9 cellular contexts compared by ENCODE assay signal in genomic region chr20:49132995-49133451, GRCh38. TPM values are rescaled to one million over a fixed set of nuclear protein-coding genes. Genes with fewer than 3 reads are reported as not detected.
DNase-seq lines count a peak whose midpoint lies in the region; ATAC-seq and TF ChIP-seq lines count a peak whose summit lies in the region.
"Had no signal": no experiment of that assay in that cellular context is flagged by ENCODE, and none has a peak within 500 bp of the region (broad histone marks: within the 10 kb centered on the region; RNA-seq: fewer than 3 reads in every experiment).

No MANE protein-coding gene starts in this region.

- H3K4me1 Mint-ChIP-seq in CD14-positive monocyte (no peaks in the 10 kb centered on the region), immature natural killer cell (peaks cover 3 to 20% of the 10 kb centered on the region in 2 donors)
- H3K4me1 Mint-ChIP-seq in stimulated activated memory B cell treated with anti-CD40 and anti-IgM and Interleukin-4, amounts not matched to agents 10 μg/mL and 1 μg/mL and 100 μg/mL, for 72 hours = peaks cover 6% of the 10 kb centered on the region
- H3K4me1 Mint-ChIP-seq in activated CD4-positive, alpha-beta memory T cell treated with anti-CD3 and anti-CD28 coated beads for 36 hours (ENCODE audit: low read depth) = no peaks in the 10 kb centered on the region

- no peak for ATAC-seq in stimulated activated memory B cell treated with anti-CD40 and anti-IgM and Interleukin-4, amounts not matched to agents 10 μg/mL and 1 μg/mL and 100 μg/mL, for 72 hours
- no peak for ATAC-seq in HG03439 (IDR thresholded peaks at IDR 0.05; ENCODE audit: unreplicated experiment)

- no peak overlapping the region for H3K4me3 ChIP-seq in brain microvascular endothelial cell (ENCODE audit: low read depth, low read length)
- H3K4me3 ChIP-seq: SJSA1 had no signal

- DNase-seq in CD14-positive monocyte (ENCODE audit: low spot score) (no peak), GM20000 (ENCODE audit: low spot score) (peak; percentile 54), NCI-H526 treated with DMSO at 0.1 percent for 48 hours (lab: John Stamatoyannopoulos, UW) (peak; percentile 59), brain microvascular endothelial cell (peak; percentile 45), immature natural killer cell (peak; percentile 41 to 52 (median 44))
- no peak for DNase-seq in activated CD4-positive, alpha-beta memory T cell treated with anti-CD3 and anti-CD28 coated beads for 36 hours

- no peak overlapping the region for H3K27ac ChIP-seq in brain microvascular endothelial cell
- H3K27ac ChIP-seq: SJSA1 had no signal

- H3K27me3 Mint-ChIP-seq in CD14-positive monocyte (ENCODE audit: low read depth in 3 of 3) (no peaks in the 10 kb centered on the region), immature natural killer cell (ENCODE audit: low read depth in 3 of 3) (no peaks in the 10 kb centered on the region)
- H3K27me3 Mint-ChIP-seq in stimulated activated memory B cell treated with anti-CD40 and anti-IgM and Interleukin-4, amounts not matched to agents 10 μg/mL and 1 μg/mL and 100 μg/mL, for 72 hours = no peaks in the 10 kb centered on the region
- no peaks in the 10 kb centered on the region for H3K27me3 Mint-ChIP-seq in activated CD4-positive, alpha-beta memory T cell treated with anti-CD3 and anti-CD28 coated beads for 36 hours

- CTCF ChIA-PET in activated CD4-positive, alpha-beta memory T cell treated with anti-CD3 and anti-CD28 coated beads for 36 hours (lab: Charles Lee) = interaction anchor here (0.6 to 7.5 kb wide), 24 partner anchors 11 to 144 kb away, joined by 3 to 237 read pairs (median 5); partner anchors contain the start of genes DDX27 and STAU1

- intact Hi-C loops in CD14-positive monocyte (cut with micrococcal nuclease) = loop anchor here (1.0 to 10.0 kb wide), 2 partner anchors 82 to 84 kb away; partner anchors contain the start of gene DDX27 (in 1 of the 2)
- intact Hi-C loops in activated CD4-positive, alpha-beta memory T cell treated with anti-CD3 and anti-CD28 coated beads for 36 hours (cut with micrococcal nuclease) = loop anchor here (1.0 to 2.0 kb wide), 3 partner anchors 34 to 84 kb away; no protein-coding TSS in a partner anchor

- no peak overlapping the region for H3K4me3 Mint-ChIP-seq in CD14-positive monocyte
- H3K4me3 Mint-ChIP-seq in immature natural killer cell = no peak overlapping the region
- no peak overlapping the region for H3K4me3 Mint-ChIP-seq in stimulated activated memory B cell treated with anti-CD40 and anti-IgM and Interleukin-4, amounts not matched to agents 10 μg/mL and 1 μg/mL and 100 μg/mL, for 72 hours
- no peak overlapping the region for H3K4me3 Mint-ChIP-seq in activated CD4-positive, alpha-beta memory T cell treated with anti-CD3 and anti-CD28 coated beads for 36 hours

- POLR2A ChIA-PET in activated CD4-positive, alpha-beta memory T cell treated with anti-CD3 and anti-CD28 coated beads for 36 hours (lab: Charles Lee) = interaction anchor here (1.6 kb wide), 1 partner anchor 10 kb away, joined by 4 read pairs; no protein-coding TSS in a partner anchor

- H3K9me3 Mint-ChIP-seq in CD14-positive monocyte (no peaks in the 10 kb centered on the region), immature natural killer cell (no peaks in the 10 kb centered on the region)
- H3K9me3 Mint-ChIP-seq in stimulated activated memory B cell treated with anti-CD40 and anti-IgM and Interleukin-4, amounts not matched to agents 10 μg/mL and 1 μg/mL and 100 μg/mL, for 72 hours = no peaks in the 10 kb centered on the region
- H3K9me3 Mint-ChIP-seq in activated CD4-positive, alpha-beta memory T cell treated with anti-CD3 and anti-CD28 coated beads for 36 hours = no peaks in the 10 kb centered on the region

- peaks cover 61 to 90% of the 10 kb centered on the region in 2 donors for H3K36me3 Mint-ChIP-seq in CD14-positive monocyte
- peaks cover 5 to 19% (median 14%) of the 10 kb centered on the region in 3 donors for H3K36me3 Mint-ChIP-seq in immature natural killer cell
- H3K36me3 Mint-ChIP-seq in stimulated activated memory B cell treated with anti-CD40 and anti-IgM and Interleukin-4, amounts not matched to agents 10 μg/mL and 1 μg/mL and 100 μg/mL, for 72 hours = peaks cover 43% of the 10 kb centered on the region
- peaks cover 23% of the 10 kb centered on the region for H3K36me3 Mint-ChIP-seq in activated CD4-positive, alpha-beta memory T cell treated with anti-CD3 and anti-CD28 coated beads for 36 hours

- no peaks in the 10 kb centered on the region for H3K27me3 ChIP-seq in brain microvascular endothelial cell (replicated peaks)
- H3K27me3 ChIP-seq: SJSA1 had no signal

- H3K36me3 ChIP-seq in brain microvascular endothelial cell (replicated peaks) = peaks cover 14% of the 10 kb centered on the region

- in situ Hi-C loops in brain microvascular endothelial cell (cut with HindIII; ENCODE audit: low pct_ligation_motif_present, low sequenced_read_pairs) = no loop called here

- peak overlapping the region in 1 of 7 donors; percentile 9 for H3K27ac Mint-ChIP-seq in CD14-positive monocyte
- peak overlapping the region; percentile 6 to 85 (median 62) for H3K27ac Mint-ChIP-seq in immature natural killer cell
- peak overlapping the region; percentile 3 for H3K27ac Mint-ChIP-seq in stimulated activated memory B cell treated with anti-CD40 and anti-IgM and Interleukin-4, amounts not matched to agents 10 μg/mL and 1 μg/mL and 100 μg/mL, for 72 hours
- no peak overlapping the region for H3K27ac Mint-ChIP-seq in activated CD4-positive, alpha-beta memory T cell treated with anti-CD3 and anti-CD28 coated beads for 36 hours

- TF ChIP-seq CTCF in CD14-positive monocyte (IDR thresholded peaks at IDR 0.05) (peak; percentile 53), GM20000 (IDR thresholded peaks at IDR 0.05; ENCODE audit: extremely low read depth, missing control alignments) (peak; percentile 19), brain microvascular endothelial cell (IDR thresholded peaks at IDR 0.05; ENCODE audit: low read depth, low read length, missing control alignments) (peak; percentile 43)

RNA-seq across cellular contexts. Expression of gene STAU1, which starts 55.1 kb away (rescaled TPM):
- 10 to 100 TPM; 17.3 to 34.2 TPM for polyA plus RNA-seq in CD14-positive monocyte
- 10 to 100 TPM; 18.0 to 43.3 (median 18.2) TPM for polyA plus RNA-seq in immature natural killer cell
- total RNA-seq in activated CD4-positive, alpha-beta memory T cell treated with anti-CD3 and anti-CD28 coated beads for 36 hours = 10 to 100 TPM; 59.8 to 62.3 TPM

Comparison
In these comparisons a context has a peak if more than half of its experiments do, and no peak if none do; other contexts are left out.
1. DNase-seq: peak in GM20000 (single experiment), NCI-H526 treated with DMSO at 0.1 percent for 48 hours (single experiment), brain microvascular endothelial cell (single experiment) and immature natural killer cell (3 of 3); none in CD14-positive monocyte (single experiment) and activated CD4-positive, alpha-beta memory T cell treated with anti-CD3 and anti-CD28 coated beads for 36 hours (single experiment).
2. Peak in every context shown above with its lines, with median percentiles within 50 percentile points of each other: CTCF ChIP-seq.